ENCODE assay signal across 15 cellular contexts in the genomic region with DNA sequence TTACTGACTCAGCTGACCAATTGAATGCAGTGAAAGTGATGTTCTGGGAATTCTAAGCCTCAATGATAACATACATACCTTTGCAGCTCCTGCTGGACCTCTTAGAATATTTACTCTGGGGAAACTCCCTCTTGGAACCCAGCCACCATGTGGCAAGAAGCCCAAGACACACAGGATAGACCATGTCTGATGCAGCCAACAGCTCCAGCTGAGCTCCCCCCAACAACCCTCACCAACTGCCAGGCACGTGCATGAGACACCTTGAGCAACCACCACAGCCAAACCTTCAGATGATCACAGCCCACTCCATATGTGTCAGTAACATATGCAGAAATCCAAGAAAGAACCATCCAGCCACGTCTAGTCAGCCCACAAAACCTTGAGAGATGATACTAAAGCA. TPM values are rescaled to one million over a fixed set of nuclear protein-coding genes. Genes with fewer than 3 reads are reported as not detected.
DNase-seq lines count a peak whose midpoint lies in the region; ATAC-seq and TF ChIP-seq lines count a peak whose summit lies in the region.
"Had no signal": no experiment of that assay in that cellular context is flagged by ENCODE, and none has a peak within 500 bp of the region (broad histone marks: within the 10 kb centered on the region; RNA-seq: fewer than 3 reads in every experiment).

No MANE protein-coding gene starts in this region.

- peak overlapping the region; percentile 9 to 97 (median 91) for H3K27ac Mint-ChIP-seq in CD14-positive monocyte
- peak overlapping the region; percentile 63 to 92 (median 86) for H3K27ac Mint-ChIP-seq in IgD-negative memory B cell
- peak overlapping the region; percentile 98 for H3K27ac Mint-ChIP-seq in activated naive CD8-positive, alpha-beta T cell treated with anti-CD3 and anti-CD28 coated beads for 36 hours
- peak overlapping the region; percentile 67 to 81 for H3K27ac Mint-ChIP-seq in natural killer cell treated with Interleukin-12 subunit alpha and Interleukin-12 subunit beta and Interleukin-15 and Interleukin-18, amount 100 ng/mL, for 72 hours
- H3K27ac Mint-ChIP-seq: mesothelial cell of epicardium had no signal

- H3K27me3 Mint-ChIP-seq in CD14-positive monocyte (ENCODE audit: low read depth in 3 of 3): peaks cover 0 to 2% (median 0%) of the 10 kb centered on the region in 3 donors
- peaks cover 4% of the 10 kb centered on the region for H3K27me3 Mint-ChIP-seq in IgD-negative memory B cell
- H3K27me3 Mint-ChIP-seq in activated naive CD8-positive, alpha-beta T cell treated with anti-CD3 and anti-CD28 coated beads for 36 hours: no peaks in the 10 kb centered on the region
- H3K27me3 Mint-ChIP-seq in natural killer cell treated with Interleukin-12 subunit alpha and Interleukin-12 subunit beta and Interleukin-15 and Interleukin-18, amount 100 ng/mL, for 72 hours: no peaks in the 10 kb centered on the region

- intact Hi-C loops in CD14-positive monocyte (cut with micrococcal nuclease): loop anchor here (2.0 to 10.0 kb wide), 5 partner anchors 31 to 55 kb away; a partner anchor contains a TSS

- no peak for DNase-seq in CD14-positive monocyte (ENCODE audit: low spot score)
- DNase-seq in activated naive CD8-positive, alpha-beta T cell treated with anti-CD3 and anti-CD28 coated beads for 36 hours: peak; percentile 6
- DNase-seq in natural killer cell treated with Interleukin-12 subunit alpha and Interleukin-12 subunit beta and Interleukin-15 and Interleukin-18, amount 100 ng/mL, for 72 hours (ENCODE audit: low spot score): no peak
- DNase-seq in cerebellar nuclear complex (lab: John Stamatoyannopoulos, UW): no peak
- DNase-seq in AG08395 (ENCODE audit: low spot score): no peak
- DNase-seq in NCI-H446 (lab: John Stamatoyannopoulos, UW): no peak
- DNase-seq: activated CD8-positive, alpha-beta memory T cell treated with anti-CD3 and anti-CD28 coated beads, Interleukin-2, amount 50 U/mL, for 48 hours; body of pancreas; effector CD4-positive, alpha-beta T cell; NCI-H526 treated with DMSO at 0.1 percent for 48 hours; uterus had no signal

- H3K4me3 Mint-ChIP-seq in CD14-positive monocyte (no peak overlapping the region), IgD-negative memory B cell (peak overlapping the region in 3 of 4 donors; percentile 9 to 94 (median 30))
- H3K4me3 Mint-ChIP-seq in activated naive CD8-positive, alpha-beta T cell treated with anti-CD3 and anti-CD28 coated beads for 36 hours: no peak overlapping the region
- H3K4me3 Mint-ChIP-seq in natural killer cell treated with Interleukin-12 subunit alpha and Interleukin-12 subunit beta and Interleukin-15 and Interleukin-18, amount 100 ng/mL, for 72 hours: peak overlapping the region; percentile 59
- H3K4me3 Mint-ChIP-seq: mesothelial cell of epicardium had no signal

- H3K4me1 Mint-ChIP-seq in CD14-positive monocyte: peaks cover 44% of the 10 kb centered on the region
- H3K4me1 Mint-ChIP-seq in IgD-negative memory B cell: peaks cover 36 to 54% (median 39%) of the 10 kb centered on the region in 3 donors
- peaks cover 39% of the 10 kb centered on the region for H3K4me1 Mint-ChIP-seq in activated naive CD8-positive, alpha-beta T cell treated with anti-CD3 and anti-CD28 coated beads for 36 hours
- H3K4me1 Mint-ChIP-seq in natural killer cell treated with Interleukin-12 subunit alpha and Interleukin-12 subunit beta and Interleukin-15 and Interleukin-18, amount 100 ng/mL, for 72 hours (ENCODE audit: low read depth in 2 of 2): peaks cover 49 to 55% of the 10 kb centered on the region in 2 donors

- ATAC-seq in natural killer cell treated with Interleukin-12 subunit alpha and Interleukin-12 subunit beta and Interleukin-15 and Interleukin-18, amount 100 ng/mL, for 72 hours: no peak
- ATAC-seq in HG03520 (IDR thresholded peaks at IDR 0.05; ENCODE audit: unreplicated experiment): no peak
- ATAC-seq: body of pancreas, K562 had no signal

- no peak for TF ChIP-seq CTCF in CD14-positive monocyte (IDR thresholded peaks at IDR 0.05)

- H3K36me3 Mint-ChIP-seq in CD14-positive monocyte: peaks cover 6 to 10% of the 10 kb centered on the region in 2 donors
- peaks cover 2% of the 10 kb centered on the region for H3K36me3 Mint-ChIP-seq in IgD-negative memory B cell
- peaks cover 12% of the 10 kb centered on the region for H3K36me3 Mint-ChIP-seq in activated naive CD8-positive, alpha-beta T cell treated with anti-CD3 and anti-CD28 coated beads for 36 hours
- no peaks in the 10 kb centered on the region for H3K36me3 Mint-ChIP-seq in natural killer cell treated with Interleukin-12 subunit alpha and Interleukin-12 subunit beta and Interleukin-15 and Interleukin-18, amount 100 ng/mL, for 72 hours
- H3K36me3 Mint-ChIP-seq: mesothelial cell of epicardium had no signal

- H3K9me3 Mint-ChIP-seq in CD14-positive monocyte: peaks cover 0 to 5% (median 0%) of the 10 kb centered on the region in 7 donors
- peaks cover 0 to 4% (median 0%) of the 10 kb centered on the region in 3 donors for H3K9me3 Mint-ChIP-seq in IgD-negative memory B cell
- peaks cover 5% of the 10 kb centered on the region for H3K9me3 Mint-ChIP-seq in activated naive CD8-positive, alpha-beta T cell treated with anti-CD3 and anti-CD28 coated beads for 36 hours
- H3K9me3 Mint-ChIP-seq in natural killer cell treated with Interleukin-12 subunit alpha and Interleukin-12 subunit beta and Interleukin-15 and Interleukin-18, amount 100 ng/mL, for 72 hours: peaks cover 4% of the 10 kb centered on the region

RNA-seq across cellular contexts. Expression of a gene that starts 53.0 kb away (rescaled TPM):
- polyA plus RNA-seq in CD14-positive monocyte: 1 to 10 TPM in 1 of 2 donors, under 1 TPM in 1; 0.51 to 1.6 TPM
- 0.80 TPM for polyA plus RNA-seq in IgD-negative memory B cell
- total RNA-seq in activated naive CD8-positive, alpha-beta T cell treated with anti-CD3 and anti-CD28 coated beads for 36 hours: 1 to 10 TPM; 4.1 to 4.6 TPM
- total RNA-seq in natural killer cell treated with Interleukin-12 subunit alpha and Interleukin-12 subunit beta and Interleukin-15 and Interleukin-18, amount 100 ng/mL, for 72 hours: 10 to 100 TPM; 26.4 to 41.9 TPM

Comparison
In these comparisons a context has a peak if more than half of its experiments do, and no peak if none do; other contexts are left out.
1. H3K4me3 Mint-ChIP-seq: peak in IgD-negative memory B cell (3 of 4) and natural killer cell treated with Interleukin-12 subunit alpha and Interleukin-12 subunit beta and Interleukin-15 and Interleukin-18, amount 100 ng/mL, for 72 hours (single experiment); none in CD14-positive monocyte (0 of 2) and activated naive CD8-positive, alpha-beta T cell treated with anti-CD3 and anti-CD28 coated beads for 36 hours (single experiment).
2. RNA of a gene that starts 53.0 kb away (total RNA-seq): 26.4 to 41.9 TPM in natural killer cell treated with Interleukin-12 subunit alpha and Interleukin-12 subunit beta and Interleukin-15 and Interleukin-18, amount 100 ng/mL, for 72 hours; 4.1 to 4.6 TPM in activated naive CD8-positive, alpha-beta T cell treated with anti-CD3 and anti-CD28 coated beads for 36 hours; every median in the first group is over 4 times any median in the second.
3. Peak in every context shown above with its lines, with median percentiles within 50 percentile points of each other: H3K27ac Mint-ChIP-seq.